16 cellular contexts compared by ENCODE assay signal in genomic region chr10:13683017-13683416, GRCh38.
"Had no signal": no experiment of that assay in that cellular context is flagged by ENCODE, and none has a peak within 500 bp of the region (broad histone marks: within the 10 kb centered on the region; RNA-seq: fewer than 3 reads in every experiment).

No MANE protein-coding gene starts in this region.

- H3K36me3 ChIP-seq: neural progenitor cell, upper lobe of right lung had no signal

- H3K4me3 ChIP-seq: neural progenitor cell, pancreas, suprapubic skin, upper lobe of right lung had no signal

- H3K4me2 ChIP-seq: neural progenitor cell had no signal

- H3K9ac ChIP-seq: neural progenitor cell had no signal

- H3K27me3 ChIP-seq: neural progenitor cell, pancreas, suprapubic skin, upper lobe of right lung had no signal

- DNase-seq: activated B cell treated with CpG ODN at 0.5 μM for 24 hours; activated CD4-positive, alpha-beta T cell treated with anti-CD3 and anti-CD28 coated beads for 48 hours; activated CD8-positive, alpha-beta memory T cell treated with anti-CD3 and anti-CD28 coated beads, Interleukin-2, amount 50 U/mL, for 48 hours; activated CD8-positive, alpha-beta T cell treated with anti-CD3 and anti-CD28 coated beads, Interleukin-2, amount 10 ng/mL, durations not matched to agents 7 days and 5 days; activated naive CD8-positive, alpha-beta T cell treated with anti-CD3 and anti-CD28 coated beads, Interleukin-2, amount 10 ng/mL, durations not matched to agents 7 days and 5 days; activated T-cell treated with anti-CD3 and anti-CD28 coated beads, Interleukin-2, amount 50 U/mL, for 72 hours; dermis blood vessel endothelial cell; midbrain; naive B cell; pancreas; retina; stimulated activated CD4-positive, alpha-beta T cell treated with anti-CD3 and anti-CD28 coated beads, Interleukin-4, amount 100 ng/mL, for 24 hours; stimulated activated naive CD4-positive, alpha-beta T cell; upper lobe of right lung had no signal

- ATAC-seq: activated CD8-positive, alpha-beta T cell treated with anti-CD3 and anti-CD28 coated beads, Interleukin-2, amount 10 ng/mL, durations not matched to agents 7 days and 5 days; activated T-cell treated with anti-CD3 and anti-CD28 coated beads, Interleukin-2, amount 50 U/mL, for 72 hours; pancreas; upper lobe of right lung had no signal

- H3K9me3 ChIP-seq: pancreas, suprapubic skin, upper lobe of right lung had no signal

- H2AFZ ChIP-seq: neural progenitor cell had no signal

- H3K27ac ChIP-seq: neural progenitor cell, pancreas had no signal
